ENCODE assay signal across 21 cellular contexts in the genomic region with DNA sequence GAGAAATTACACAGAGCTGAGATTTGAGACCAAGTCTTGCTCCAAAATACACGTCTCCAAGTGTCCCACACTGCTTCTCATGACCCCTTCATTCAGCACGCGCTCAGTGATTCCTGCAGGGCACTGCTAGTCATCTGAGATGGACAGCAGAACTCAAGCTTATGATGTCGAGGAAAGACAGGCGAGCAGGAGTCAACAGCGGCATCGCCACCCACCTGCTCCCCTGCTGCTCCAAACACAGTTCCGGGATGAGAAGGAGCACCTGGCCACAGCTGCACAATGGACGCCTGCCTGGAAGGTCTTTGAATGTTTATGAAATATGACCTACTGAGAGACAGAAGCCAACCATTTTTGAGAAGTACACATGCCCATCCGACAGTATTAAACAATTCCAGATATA. TPM values are rescaled to one million over a fixed set of nuclear protein-coding genes. Genes with fewer than 3 reads are reported as not detected.
"Had no signal": no experiment of that assay in that cellular context is flagged by ENCODE, and none has a peak within 500 bp of the region (broad histone marks: within the 10 kb centered on the region; RNA-seq: fewer than 3 reads in every experiment).

No MANE protein-coding gene starts in this region.

- H3K4me3 ChIP-seq: ascending aorta, breast epithelium, mucosa of descending colon, transverse colon, vagina had no signal

- H3K36me3 Mint-ChIP-seq: activated naive CD4-positive, alpha-beta T cell treated with anti-CD3 and anti-CD28 coated beads, Interleukin-2, amount 10 ng/mL, durations not matched to agents 7 days and 5 days; memory B cell; naive thymus-derived CD4-positive, alpha-beta T cell had no signal

- H3K4me1 ChIP-seq: ascending aorta, breast epithelium, transverse colon had no signal

- H3K4me3 Mint-ChIP-seq: activated naive CD4-positive, alpha-beta T cell treated with anti-CD3 and anti-CD28 coated beads, Interleukin-2, amount 10 ng/mL, durations not matched to agents 7 days and 5 days; memory B cell; naive thymus-derived CD4-positive, alpha-beta T cell had no signal

- H3K27ac ChIP-seq: ascending aorta, transverse colon, vagina had no signal

- H3K27me3 ChIP-seq: ascending aorta, breast epithelium, transverse colon, vagina had no signal

- H3K9me3 ChIP-seq: ascending aorta, breast epithelium, mucosa of descending colon, transverse colon, vagina had no signal

- DNase-seq: activated naive CD4-positive, alpha-beta T cell treated with anti-CD3 and anti-CD28 coated beads, Interleukin-2, amount 10 ng/mL, durations not matched to agents 7 days and 5 days; cerebellar nuclear complex; effector CD8-positive, alpha-beta T cell; foreskin fibroblast; hippocampal formation; kidney; mucosa of descending colon; naive thymus-derived CD4-positive, alpha-beta T cell; posterior cingulate gyrus; retina; stimulated activated CD4-positive, alpha-beta T cell treated with anti-CD3 and anti-CD28 coated beads, Interleukin-4, amount 100 ng/mL, for 4 hours; stimulated activated CD8-positive, alpha-beta memory T cell treated with anti-CD3 and anti-CD28 coated beads, Interleukin-4, amount 100 ng/mL, for 48 hours; stimulated activated naive CD8-positive, alpha-beta T cell treated with anti-CD3 and anti-CD28 coated beads, Interleukin-15, Interleukin-2, amounts not matched to agents 100 U/mL and 50 U/mL, for 24 hours; transverse colon had no signal

- H3K36me3 ChIP-seq: ascending aorta, breast epithelium, transverse colon, vagina had no signal

- H3K9me3 Mint-ChIP-seq: activated naive CD4-positive, alpha-beta T cell treated with anti-CD3 and anti-CD28 coated beads, Interleukin-2, amount 10 ng/mL, durations not matched to agents 7 days and 5 days; activated T-helper 2 cell treated with anti-CD3 and anti-CD28 coated beads, Interferon-gamma antibody, Interleukin-2, Interleukin-4, amounts not matched to agents 10 μg/mL and 5 μg/mL and 100 μg/mL, durations not matched to agents 14 hours and 24 hours and 36 hours had no signal

- H3K4me1 Mint-ChIP-seq: activated naive CD4-positive, alpha-beta T cell treated with anti-CD3 and anti-CD28 coated beads, Interleukin-2, amount 10 ng/mL, durations not matched to agents 7 days and 5 days; memory B cell; naive thymus-derived CD4-positive, alpha-beta T cell had no signal

- H3K27ac Mint-ChIP-seq: activated naive CD4-positive, alpha-beta T cell treated with anti-CD3 and anti-CD28 coated beads, Interleukin-2, amount 10 ng/mL, durations not matched to agents 7 days and 5 days; activated T-helper 2 cell treated with anti-CD3 and anti-CD28 coated beads, Interferon-gamma antibody, Interleukin-2, Interleukin-4, amounts not matched to agents 10 μg/mL and 5 μg/mL and 100 μg/mL, durations not matched to agents 14 hours and 24 hours and 36 hours; memory B cell; naive thymus-derived CD4-positive, alpha-beta T cell had no signal

- ATAC-seq: activated CD4-positive, CD25-positive, alpha-beta regulatory T cell treated with anti-CD3 and anti-CD28 coated beads, Interleukin-2, amount 50 U/mL, for 24 hours; mucosa of descending colon; naive thymus-derived CD4-positive, alpha-beta T cell; stimulated activated naive CD8-positive, alpha-beta T cell treated with anti-CD3 and anti-CD28 coated beads, Interleukin-15, Interleukin-2, amounts not matched to agents 100 U/mL and 50 U/mL, for 24 hours had no signal

RNA-seq across cellular contexts. Expression of a gene that starts 16.6 kb away (rescaled TPM):
- total RNA-seq: activated CD8-positive, alpha-beta memory T cell treated with anti-CD3 and anti-CD28 coated beads for 36 hours; activated T-helper 2 cell treated with anti-CD3 and anti-CD28 coated beads, Interferon-gamma antibody, Interleukin-2, Interleukin-4, amounts not matched to agents 10 μg/mL and 5 μg/mL and 100 μg/mL, durations not matched to agents 14 hours and 24 hours and 36 hours; naive thymus-derived CD4-positive, alpha-beta T cell had no signal
- polyA plus RNA-seq: naive thymus-derived CD4-positive, alpha-beta T cell had no signal
